17 cellular contexts compared by ENCODE assay signal in the genomic region with DNA sequence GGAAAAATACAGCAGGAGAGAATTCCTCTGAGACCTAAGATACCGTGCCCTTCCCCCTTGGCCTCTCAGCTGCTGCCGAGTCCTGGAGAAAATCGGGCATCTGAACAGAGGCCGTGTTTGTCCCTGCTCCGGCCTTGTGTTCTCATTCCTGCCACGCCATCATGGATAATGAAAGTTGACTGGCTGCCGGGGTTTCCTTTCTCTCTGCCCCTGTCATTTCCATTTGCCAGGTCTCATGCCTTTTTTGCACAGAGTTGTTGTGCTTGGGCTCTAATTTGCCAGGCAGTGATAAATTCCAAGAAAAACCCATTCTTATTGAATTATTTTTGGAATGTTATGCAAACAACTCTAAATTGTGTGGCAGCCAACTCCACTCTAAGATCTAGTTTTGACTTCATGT.
DNase-seq lines count a peak whose midpoint lies in the region; ATAC-seq and TF ChIP-seq lines count a peak whose summit lies in the region.
"Had no signal": no experiment of that assay in that cellular context is flagged by ENCODE, and none has a peak within 500 bp of the region (broad histone marks: within the 10 kb centered on the region; RNA-seq: fewer than 3 reads in every experiment).

No MANE protein-coding gene starts in this region.

- no TSS peak for BruUV-seq in IMR-90 (replicated peaks; lab: Mats Ljungman, UMichigan)

- no peak for ATAC-seq in IMR-90 (ENCODE audit: low read depth)

- no peak for TF ChIP-seq CTCF in IMR-90 (conservative IDR thresholded peaks at IDR 0.05; ENCODE audit: low read depth, low read length)
- TF ChIP-seq CTCF in dorsolateral prefrontal cortex (IDR thresholded peaks at IDR 0.05 in 54 of 56, conservative IDR thresholded peaks at IDR 0.05 in 2 of 56; ENCODE audit: low read depth in 1 of 56, partially characterized antibody in 56 of 56) = no peak
- no peak for TF ChIP-seq CTCF in testis (IDR thresholded peaks at IDR 0.05)

- H4K91ac ChIP-seq in IMR-90 (ENCODE audit: insufficient read depth, low read depth, low read length) = peak overlapping the region; percentile 81

- no peak for TF ChIP-seq POLR2A in IMR-90 (IDR thresholded peaks at IDR 0.05; ENCODE audit: low read depth, low read length)
- TF ChIP-seq POLR2A in testis (IDR thresholded peaks at IDR 0.05) = no peak

- peaks cover 0 to 7% of the 10 kb centered on the region in 2 experiments; a peak in 3 of 4 replicates for H3K79me1 ChIP-seq in IMR-90 (ENCODE audit: low read depth in 1 of 2, low read length in 2 of 2)

- H2BK5ac ChIP-seq in IMR-90 (ENCODE audit: low read depth, low read length, poor library complexity, severe bottlenecking) = peak overlapping the region; percentile 36

- CTCF ChIA-PET in IMR-90 (lab: Yijun Ruan, JAX) = interaction anchor here (1.1 kb wide), 1 partner anchor 154 kb away, joined by 4 read pairs; no protein-coding TSS in a partner anchor

- peak overlapping the region; percentile 79 for H3K14ac ChIP-seq in IMR-90 (replicated peaks; ENCODE audit: low read depth, low read length)

- peak overlapping the region; percentile 66 for H2AFZ ChIP-seq in IMR-90 (replicated peaks; ENCODE audit: low read length, poor library complexity)

- H3K27ac ChIP-seq in IMR-90 (ENCODE audit: insufficient read depth, low read length) = peak overlapping the region; percentile 41; the same call in 1 of the 2 replicates
- peak overlapping the region in 12 of 59 donors; percentile 7 to 55 (median 24) for H3K27ac ChIP-seq in dorsolateral prefrontal cortex
- peak overlapping the region; percentile 51 for H3K27ac ChIP-seq in muscle layer of colon (ENCODE audit: low read depth, low read length)
- H3K27ac ChIP-seq in testis = peak overlapping the region in 1 of 2 donors; percentile 57
- H3K27ac ChIP-seq: VCaP had no signal

- H3K9me3 ChIP-seq in IMR-90 (ENCODE audit: control insufficient read depth, insufficient read depth, low read length) = no peaks in the 10 kb centered on the region
- no peaks in the 10 kb centered on the region for H3K9me3 ChIP-seq in muscle layer of colon (ENCODE audit: low read length)
- H3K9me3 ChIP-seq in testis = no peaks in the 10 kb centered on the region
- H3K9me3 ChIP-seq in MG63 = no peaks in the 10 kb centered on the region
- H3K9me3 ChIP-seq: prostate gland had no signal

- peak overlapping the region; percentile 84 for H3K4ac ChIP-seq in IMR-90 (ENCODE audit: low read depth, low read length)

- H2BK120ac ChIP-seq in IMR-90 (ENCODE audit: low read depth, low read length) = peak overlapping the region; percentile 100

- H2AK9ac ChIP-seq in IMR-90 (replicated peaks; ENCODE audit: low read depth, low read length, poor library complexity) = peak overlapping the region; percentile 38

- WGBS in IMR-90 (ENCODE audit: extremely low coverage in 2 of 2, insufficient read length in 1 of 2), 2 experiments = no CpG with 5 or more reads among the region's 7 CpGs
- WGBS in testis, 2 donors = 38 to 49% methylated on average over 7 of the region's 7 CpGs

- H3K27me3 ChIP-seq in IMR-90 (ENCODE audit: control insufficient read depth, insufficient read depth, low read length) (no peaks in the 10 kb centered on the region), dorsolateral prefrontal cortex (no peaks in the 10 kb centered on the region), muscle layer of colon (ENCODE audit: control insufficient read depth in 1 of 2, insufficient read depth in 2 of 2, low read length in 2 of 2) (no peaks in the 10 kb centered on the region), testis (no peaks in the 10 kb centered on the region), MG63 (no peaks in the 10 kb centered on the region)

- H3K56ac ChIP-seq in IMR-90 (ENCODE audit: extremely low read depth, insufficient read depth, low read length) = no peak overlapping the region

- peak overlapping the region; percentile 8; the same call in 1 of the 2 replicates for H3K23ac ChIP-seq in IMR-90 (ENCODE audit: low read depth, low read length)

- H3K4me3 ChIP-seq in IMR-90 (ENCODE audit: insufficient read depth, low read depth, low read length) (no peak overlapping the region), dorsolateral prefrontal cortex (peak overlapping the region in 3 of 59 donors; percentile 9 to 19 (median 14)), muscle layer of colon (ENCODE audit: low read depth in 1 of 2, low read length in 2 of 2) (peak overlapping the region in 1 of 2 donors; percentile 16), testis (no peak overlapping the region), MG63 (no peak overlapping the region)
- H3K4me3 ChIP-seq: lung, prostate gland had no signal

- peaks cover 29% of the 10 kb centered on the region for H3K4me1 ChIP-seq in IMR-90 (ENCODE audit: control insufficient read depth, insufficient read depth, low read length)
- H3K4me1 ChIP-seq in muscle layer of colon (ENCODE audit: insufficient read depth, low read length) = peaks cover 60% of the 10 kb centered on the region
- peaks cover 38% of the 10 kb centered on the region for H3K4me1 ChIP-seq in testis

- peak overlapping the region; percentile 18 to 77; a peak in 3 of 4 replicates for H4K8ac ChIP-seq in IMR-90 (ENCODE audit: low read depth in 2 of 2, low read length in 2 of 2)

- in situ Hi-C loops in IMR-90 (cut with MboI; ENCODE audit: low sequenced_read_pairs) = no loop called here

- peak overlapping the region; percentile 53 for H3K18ac ChIP-seq in IMR-90 (ENCODE audit: low read depth, low read length)

- no peaks in the 10 kb centered on the region for H4K20me1 ChIP-seq in IMR-90 (ENCODE audit: insufficient read depth, low read length)

- intact Hi-C loops in IMR-90 (cut with micrococcal nuclease) (no loop called here), dorsolateral prefrontal cortex (cut with DNase I) (no loop called here), testis (cut with DNase I; ENCODE audit: low total_unique reads) (no loop called here)

- peaks cover 11% of the 10 kb centered on the region for H3K9me1 ChIP-seq in IMR-90 (ENCODE audit: insufficient read depth, low read length)

- DNase-seq in IMR-90 (no peak), dorsolateral prefrontal cortex (peak in 7 of 10 donors; percentile 8 to 66 (median 56)), testis (peak; percentile 68), ureter (ENCODE audit: low spot score) (no peak), RKO (ENCODE audit: low spot score) (no peak), MG63 (no peak), NCI-H1930 (lab: John Stamatoyannopoulos, UW) (no peak)
- DNase-seq: CD4-positive, CD25-positive, alpha-beta regulatory T cell; glutamatergic neuron; NCI-H1417 treated with DMSO at 0.1 percent for 48 hours; NCI-H82; SHP77; stimulated activated naive CD4-positive, alpha-beta T cell treated with Interleukin-2 at 50 U/mL for 16 hours had no signal

- TF ChIP-seq RAD21 in IMR-90 (IDR thresholded peaks at IDR 0.05; ENCODE audit: low read length) = no peak

- H3K4me2 ChIP-seq in IMR-90 (ENCODE audit: low read depth, low read length) = no peak overlapping the region

- H3K36me3 ChIP-seq in IMR-90 (ENCODE audit: control insufficient read depth, insufficient read depth, low read length) = no peaks in the 10 kb centered on the region; the same call in 1 of the 2 replicates
- no peaks in the 10 kb centered on the region for H3K36me3 ChIP-seq in muscle layer of colon (ENCODE audit: insufficient read depth, low read length)
- no peaks in the 10 kb centered on the region for H3K36me3 ChIP-seq in testis (ENCODE audit: low read depth, missing control alignments)
- no peaks in the 10 kb centered on the region for H3K36me3 ChIP-seq in MG63
- H3K36me3 ChIP-seq: prostate gland had no signal

- dilution Hi-C loops in IMR-90 (cut with HindIII; ENCODE audit: low sequenced_read_pairs, unreplicated experiment) = no loop called here

- POLR2A ChIA-PET in IMR-90 (lab: Charles Lee; ENCODE audit: unreplicated experiment) = no interaction called here

- peak overlapping the region; percentile 84 for H2AK5ac ChIP-seq in IMR-90 (ENCODE audit: low read depth, low read length)

- peak overlapping the region; percentile 61 for H4K5ac ChIP-seq in IMR-90 (ENCODE audit: low read depth, low read length)

- H3K9ac ChIP-seq in IMR-90 (ENCODE audit: low read depth, low read length) (no peak overlapping the region), muscle layer of colon (ENCODE audit: low read length) (no peak overlapping the region)

- peak overlapping the region; percentile 84 for H2BK20ac ChIP-seq in IMR-90 (ENCODE audit: low read depth, low read length)

- peak overlapping the region; percentile 86; the same call in 2 of the 3 replicates for H2BK15ac ChIP-seq in IMR-90 (ENCODE audit: low read depth, low read length)

TF ChIP-seq in IMR-90, 13 proteins besides CTCF, POLR2A, EP300 and RAD21 (continues in another document):
- TF ChIP-seq CEBPB (IDR thresholded peaks at IDR 0.05; ENCODE audit: low read depth, low read length) (no peak), MAFK (IDR thresholded peaks at IDR 0.05; ENCODE audit: low read depth, low read length) (no peak), RFX5 (IDR thresholded peaks at IDR 0.05; ENCODE audit: low read depth, low read length) (no peak), NFE2L2 (IDR thresholded peaks at IDR 0.05; ENCODE audit: low read depth, low read length) (no peak), ELK1 (IDR thresholded peaks at IDR 0.05; ENCODE audit: borderline replicate concordance, low read depth, low read length) (no peak), FOS (IDR thresholded peaks at IDR 0.05; ENCODE audit: low read depth, low read length) (no peak), RCOR1 (IDR thresholded peaks at IDR 0.05; ENCODE audit: insufficient replicate concordance, low read length) (no peak), CHD1 (IDR thresholded peaks at IDR 0.05; ENCODE audit: low read depth, low read length) (no peak), MXI1 (IDR thresholded peaks at IDR 0.05; ENCODE audit: borderline replicate concordance, low read depth, low read length) (no peak), BHLHE40 (IDR thresholded peaks at IDR 0.05; ENCODE audit: low read depth, low read length) (no peak)
- TF ChIP-seq, protein P1, sequence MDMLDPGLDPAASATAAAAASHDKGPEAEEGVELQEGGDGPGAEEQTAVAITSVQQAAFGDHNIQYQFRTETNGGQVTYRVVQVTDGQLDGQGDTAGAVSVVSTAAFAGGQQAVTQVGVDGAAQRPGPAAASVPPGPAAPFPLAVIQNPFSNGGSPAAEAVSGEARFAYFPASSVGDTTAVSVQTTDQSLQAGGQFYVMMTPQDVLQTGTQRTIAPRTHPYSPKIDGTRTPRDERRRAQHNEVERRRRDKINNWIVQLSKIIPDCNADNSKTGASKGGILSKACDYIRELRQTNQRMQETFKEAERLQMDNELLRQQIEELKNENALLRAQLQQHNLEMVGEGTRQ (IDR thresholded peaks at IDR 0.05; ENCODE audit: low read depth, low read length) = no peak

Comparison
In these comparisons a context has a peak if more than half of its experiments do, and no peak if none do; other contexts are left out.
1. DNase-seq: peak in dorsolateral prefrontal cortex (7 of 10) and testis (single experiment); none in IMR-90 (single experiment), ureter (single experiment), RKO (single experiment), MG63 (single experiment) and NCI-H1930 (0 of 2).